1 cellular context compared by ENCODE assay signal in genomic region chr2:227485429-227485828, GRCh38.
TF ChIP-seq lines count a peak whose summit lies in the region.

No MANE protein-coding gene starts in this region.

TF ChIP-seq in HepG2, 621 proteins besides CTCF, POLR2A, EP300 and RAD21:
- no peak for TF ChIP-seq ZNF512B (CRISPR knock-in tag; IDR thresholded peaks at IDR 0.05; ENCODE audit: borderline replicate concordance)
- TF ChIP-seq MAFF (IDR thresholded peaks at IDR 0.05; ENCODE audit: low read depth, low read length) = peak; percentile 21; the same call in 1 of the 2 replicates
- TF ChIP-seq MAFK (conservative IDR thresholded peaks at IDR 0.05 in 1 of 2, IDR thresholded peaks at IDR 0.05 in 1 of 2; ENCODE audit: low read length in 2 of 2) = peak in 1 of 2 experiments; percentile 46; a peak in 3 of 4 replicates
- TF ChIP-seq ATRX (CRISPR knock-in tag; IDR thresholded peaks at IDR 0.05; ENCODE audit: borderline replicate concordance) = no peak
